8 cellular contexts compared by ENCODE assay signal in genomic region chr5:72816297-72817075, GRCh38. TPM values are rescaled to one million over a fixed set of nuclear protein-coding genes. Genes with fewer than 3 reads are reported as not detected.
DNase-seq lines count a peak whose midpoint lies in the region; ATAC-seq and TF ChIP-seq lines count a peak whose summit lies in the region.

TNPO1 (plus strand) TSS chr5:72816661; CDS start chr5:72816738, 77 bp downstream.

- peak; percentile 80 to 84 (median 83) for DNase-seq in CD4-positive, CD25-positive, alpha-beta regulatory T cell
- DNase-seq in NCI-H82 treated with DMSO at 0.1 percent for 48 hours (lab: John Stamatoyannopoulos, UW; ENCODE audit: unreplicated experiment) (peak; percentile 65), lung (ENCODE audit: low spot score) (peak; percentile 92)
- peak; percentile 93 for DNase-seq in activated CD8-positive, alpha-beta memory T cell treated with anti-CD3 and anti-CD28 coated beads for 24 hours
- peak; percentile 74 for DNase-seq in effector CD4-positive, alpha-beta T cell
- DNase-seq in stimulated activated CD4-positive, alpha-beta T cell treated with anti-CD3 and anti-CD28 coated beads, TNF-alpha, amount 100 ng/mL, for 24 hours (ENCODE audit: low read depth in 3 of 3), result peak; percentile 64 to 82 (median 74)

- peak within 1 kb of the TSS; percentile 73 for H3K27ac ChIP-seq in CD4-positive, CD25-positive, alpha-beta regulatory T cell (ENCODE audit: insufficient read depth, low read length, poor library complexity, severe bottlenecking)
- H3K27ac ChIP-seq in lung (ENCODE audit: low read depth in 1 of 2, low read length in 1 of 2), result peak within 1 kb of the TSS; percentile 99 to 100

- TF ChIP-seq CTCF in lung (IDR thresholded peaks at IDR 0.05; ENCODE audit: control extremely low read depth, extremely low read depth), result no peak

- H3K27me3 ChIP-seq in CD4-positive, CD25-positive, alpha-beta regulatory T cell (ENCODE audit: control insufficient read depth, insufficient read depth, low read length), result peaks cover 10% of the 10 kb centered on the region
- H3K27me3 ChIP-seq in lung (ENCODE audit: control insufficient read depth, insufficient read depth), result no peaks in the 10 kb centered on the region

- H3K9me3 ChIP-seq in CD4-positive, CD25-positive, alpha-beta regulatory T cell (ENCODE audit: control insufficient read depth in 2 of 2, low read length in 2 of 2), result no peaks in the 10 kb centered on the region
- no peaks in the 10 kb centered on the region for H3K9me3 ChIP-seq in lung (ENCODE audit: control insufficient read depth in 2 of 2, insufficient read depth in 1 of 2, low read length in 1 of 2)

- 0% methylated on average over 93 of the region's 93 CpGs for WGBS in lung, 2 donors

- H3K4me1 ChIP-seq in CD4-positive, CD25-positive, alpha-beta regulatory T cell (ENCODE audit: control insufficient read depth, insufficient read depth, low read length, poor library complexity, severe bottlenecking), result peaks cover 18% of the 10 kb centered on the region
- peaks cover 0 to 11% of the 10 kb centered on the region in 2 donors for H3K4me1 ChIP-seq in lung (ENCODE audit: control insufficient read depth in 2 of 2, insufficient read depth in 2 of 2, low read length in 2 of 2)

- H3K4me3 Mint-ChIP-seq in CD4-positive, CD25-positive, alpha-beta regulatory T cell, result peak within 1 kb of the TSS; percentile 88 to 97 (median 93)

- H3K4me1 Mint-ChIP-seq in CD4-positive, CD25-positive, alpha-beta regulatory T cell, result peaks cover 0 to 28% (median 17%) of the 10 kb centered on the region in 4 donors

- no peaks in the 10 kb centered on the region for H3K36me3 ChIP-seq in CD4-positive, CD25-positive, alpha-beta regulatory T cell (ENCODE audit: control insufficient read depth, insufficient read depth, low read length)
- H3K36me3 ChIP-seq in lung (ENCODE audit: control insufficient read depth in 2 of 2, insufficient read depth in 2 of 2, low read length in 2 of 2), result no peaks in the 10 kb centered on the region

- peaks cover 21% of the 10 kb centered on the region for H3K27me3 Mint-ChIP-seq in CD4-positive, CD25-positive, alpha-beta regulatory T cell

- peak; percentile 79 to 84 for ATAC-seq in CD4-positive, CD25-positive, alpha-beta regulatory T cell (ENCODE audit: low read depth in 2 of 2)
- ATAC-seq in GM19372 (IDR thresholded peaks at IDR 0.05; ENCODE audit: low read depth, unreplicated experiment), result peak; percentile 75
- ATAC-seq in HG03521 (IDR thresholded peaks at IDR 0.05; ENCODE audit: unreplicated experiment), result peak; percentile 85
- peak; percentile 91 for ATAC-seq in lung (ENCODE audit: insufficient read depth, low FRiP score)

- no peaks in the 10 kb centered on the region for H3K9me3 Mint-ChIP-seq in CD4-positive, CD25-positive, alpha-beta regulatory T cell

- peak within 1 kb of the TSS; percentile 80 for H3K4me3 ChIP-seq in CD4-positive, CD25-positive, alpha-beta regulatory T cell (ENCODE audit: low read depth, low read length)
- H3K4me3 ChIP-seq in lung, result peak within 1 kb of the TSS; percentile 94

- H3K36me3 Mint-ChIP-seq in CD4-positive, CD25-positive, alpha-beta regulatory T cell, result no peaks in the 10 kb centered on the region

- peak within 1 kb of the TSS; percentile 91 to 96 (median 94) for H3K27ac Mint-ChIP-seq in CD4-positive, CD25-positive, alpha-beta regulatory T cell

RNA-seq across cellular contexts. Expression of gene TNPO1, which starts in this region (rescaled TPM):
- total RNA-seq in CD4-positive, CD25-positive, alpha-beta regulatory T cell, result 71.0 TPM
- 10 to 100 TPM; 38.5 to 50.8 (median 42.2) TPM for polyA plus RNA-seq in CD4-positive, CD25-positive, alpha-beta regulatory T cell
- 100 to 1,000 TPM in 1 of 2 donors, 10 to 100 TPM in 1; 75.8 to 122 TPM for total RNA-seq in lung
- polyA plus RNA-seq in lung, result 10 to 100 TPM in 1 of 2 donors, 1 to 10 TPM in 1; 9.4 to 25.7 TPM

Comparison
In these comparisons a context has a peak if more than half of its experiments do, and no peak if none do; other contexts are left out.
1. Peak in every context shown above with its lines: DNase-seq, ATAC-seq, H3K4me3 ChIP-seq and H3K27ac ChIP-seq.